ENCODE assay signal across 8 cellular contexts in genomic region chr18:75936862-75937261, GRCh38.
"Had no signal": no experiment of that assay in that cellular context is flagged by ENCODE, and none has a peak within 500 bp of the region (broad histone marks: within the 10 kb centered on the region; RNA-seq: fewer than 3 reads in every experiment).

No MANE protein-coding gene starts in this region.

- FAIRE-seq: H54, HTR-8/SVneo, K562 had no signal

- H3K4me3 Mint-ChIP-seq: H9 had no signal

- H3K4me3 ChIP-seq: K562 had no signal

- DNase-seq: GOT3, H9, HCEC 1CT, IMR-90, KG1 had no signal

- ATAC-seq: K562 had no signal
